Comparison of ENCODE assay signal across 1 cellular context in the genomic region with DNA sequence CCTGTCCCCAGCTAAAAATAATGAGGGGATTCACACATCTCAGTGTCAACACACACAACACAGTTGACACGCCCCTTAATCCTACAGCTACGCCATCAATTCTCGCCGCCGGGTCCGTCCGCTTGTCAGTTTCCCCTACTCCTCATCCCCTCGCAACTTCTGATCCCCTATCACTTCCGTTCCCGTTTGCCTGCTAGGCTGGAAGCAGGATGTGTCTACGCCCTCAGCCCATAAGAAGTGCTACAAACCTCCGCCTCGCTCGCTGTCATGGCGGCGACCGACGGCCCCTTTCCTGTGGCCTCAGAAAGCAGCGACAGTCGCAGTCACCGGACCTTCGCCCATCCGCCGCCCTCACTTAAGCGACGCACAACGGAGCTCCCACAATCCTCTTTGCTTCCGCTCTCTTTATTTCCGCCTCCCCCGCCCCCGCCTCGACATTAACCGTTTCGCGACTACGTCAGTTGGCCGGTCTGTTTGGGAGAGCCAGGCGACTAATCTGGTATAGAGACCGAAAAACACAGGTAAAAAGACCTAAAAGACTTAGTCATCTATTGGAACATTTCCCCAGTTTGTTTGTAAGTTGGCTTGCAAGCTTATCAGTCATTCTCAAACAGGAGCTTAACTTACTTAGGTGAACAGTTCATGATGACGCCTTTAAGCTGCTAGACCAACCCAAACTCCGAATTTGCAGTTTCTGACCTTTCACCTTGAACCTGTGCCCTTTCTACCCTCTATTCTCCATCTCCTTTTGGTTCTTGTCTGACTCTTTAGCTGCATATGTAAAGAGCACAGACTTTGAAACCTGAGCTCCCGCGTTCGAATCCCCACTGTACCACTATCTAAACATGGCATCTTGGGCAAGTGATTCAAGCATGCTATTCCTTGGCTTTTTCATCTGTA.
TF ChIP-seq lines count a peak whose summit lies in the region.

Gene SLC25A53, minus strand, starts transcription at position 380 of the 900 bp plus-strand sequence. CDS start 51,752 bp downstream, outside the sequence.

TF ChIP-seq in HepG2, 621 proteins besides CTCF, POLR2A, EP300 and RAD21 (continued from another document and continues in another):
- TF ChIP-seq, protein P1, sequence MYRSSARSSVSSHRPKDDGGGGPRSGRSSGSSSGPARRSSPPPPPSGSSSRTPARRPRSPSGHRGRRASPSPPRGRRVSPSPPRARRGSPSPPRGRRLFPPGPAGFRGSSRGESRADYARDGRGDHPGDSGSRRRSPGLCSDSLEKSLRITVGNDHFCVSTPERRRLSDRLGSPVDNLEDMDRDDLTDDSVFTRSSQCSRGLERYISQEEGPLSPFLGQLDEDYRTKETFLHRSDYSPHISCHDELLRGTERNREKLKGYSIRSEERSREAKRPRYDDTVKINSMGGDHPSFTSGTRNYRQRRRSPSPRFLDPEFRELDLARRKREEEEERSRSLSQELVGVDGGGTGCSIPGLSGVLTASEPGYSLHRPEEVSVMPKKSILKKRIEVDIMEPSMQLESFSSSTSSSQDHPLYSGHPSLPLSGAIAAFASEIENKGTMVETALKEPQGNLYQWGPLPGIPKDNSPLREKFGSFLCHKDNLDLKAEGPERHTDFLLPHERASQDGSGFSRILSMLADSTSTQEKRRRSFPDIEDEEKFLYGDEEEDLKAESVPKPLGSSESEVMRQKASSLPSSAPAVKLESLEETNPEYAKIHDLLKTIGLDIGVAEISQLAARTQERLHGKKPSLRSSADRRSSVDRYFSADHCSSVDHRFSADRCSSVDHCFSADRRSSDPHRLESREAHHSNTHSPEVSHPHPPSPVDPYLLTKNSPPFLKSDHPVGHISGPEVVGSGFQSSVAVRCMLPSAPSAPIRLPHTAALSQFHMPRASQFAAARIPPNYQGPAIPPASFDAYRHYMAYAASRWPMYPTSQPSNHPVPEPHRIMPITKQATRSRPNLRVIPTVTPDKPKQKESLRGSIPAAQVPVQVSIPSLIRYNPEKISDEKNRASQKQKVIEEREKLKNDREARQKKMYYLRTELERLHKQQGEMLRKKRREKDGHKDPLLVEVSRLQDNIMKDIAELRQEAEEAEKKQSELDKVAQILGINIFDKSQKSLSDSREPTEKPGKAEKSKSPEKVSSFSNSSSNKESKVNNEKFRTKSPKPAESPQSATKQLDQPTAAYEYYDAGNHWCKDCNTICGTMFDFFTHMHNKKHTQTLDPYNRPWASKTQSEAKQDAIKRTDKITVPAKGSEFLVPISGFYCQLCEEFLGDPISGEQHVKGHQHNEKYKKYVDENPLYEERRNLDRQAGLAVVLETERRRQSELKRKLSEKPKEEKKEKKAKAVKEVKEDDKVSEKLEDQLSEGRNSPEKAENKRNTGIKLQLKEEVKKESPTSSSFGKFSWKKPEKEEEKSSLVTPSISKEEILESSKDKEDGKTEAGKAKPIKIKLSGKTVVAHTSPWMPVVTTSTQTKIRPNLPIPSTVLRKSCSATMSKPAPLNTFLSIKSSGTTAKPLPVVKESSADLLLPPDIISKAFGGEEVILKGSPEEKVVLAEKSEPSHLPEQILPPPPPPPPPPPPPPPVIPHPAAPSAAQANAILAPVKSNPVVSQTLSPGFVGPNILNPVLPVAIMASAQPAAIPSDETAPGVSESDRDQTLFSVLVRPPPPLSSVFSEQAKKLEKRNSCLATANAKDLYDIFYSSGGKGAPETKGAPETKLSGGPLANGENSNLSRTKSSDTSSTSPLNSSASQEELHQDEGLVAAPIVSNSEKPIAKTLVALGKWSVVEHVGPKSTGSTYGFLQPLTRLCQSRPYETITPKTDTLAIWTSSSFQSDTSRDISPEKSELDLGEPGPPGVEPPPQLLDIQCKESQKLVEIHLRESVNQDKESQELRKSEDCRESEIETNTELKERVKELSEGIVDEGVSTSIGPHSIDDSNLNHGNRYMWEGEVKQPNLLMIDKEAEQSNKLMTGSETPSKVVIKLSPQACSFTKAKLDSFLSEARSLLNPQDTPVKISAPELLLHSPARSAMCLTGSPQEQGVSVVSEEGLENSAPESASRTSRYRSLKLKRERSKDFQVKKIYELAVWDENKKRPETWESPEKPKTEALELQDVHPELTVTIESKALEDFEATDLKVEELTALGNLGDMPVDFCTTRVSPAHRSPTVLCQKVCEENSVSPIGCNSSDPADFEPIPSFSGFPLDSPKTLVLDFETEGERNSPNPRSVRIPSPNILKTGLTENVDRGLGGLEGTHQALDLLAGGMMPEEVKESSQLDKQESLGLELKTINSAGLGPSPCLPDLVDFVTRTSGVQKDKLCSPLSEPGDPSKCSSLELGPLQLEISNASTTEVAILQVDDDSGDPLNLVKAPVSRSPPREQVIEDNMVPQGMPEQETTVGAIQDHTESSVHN (CRISPR knock-in tag; IDR thresholded peaks at IDR 0.05) = no peak
- TF ChIP-seq FOXM1 (CRISPR knock-in tag; IDR thresholded peaks at IDR 0.05) (no peak), MEIS2 (CRISPR knock-in tag; IDR thresholded peaks at IDR 0.05) (peak; percentile 62; the same call in 1 of the 2 replicates), THYN1 (CRISPR knock-in tag; IDR thresholded peaks at IDR 0.05; ENCODE audit: borderline replicate concordance, low read depth) (no peak), REXO4 (CRISPR knock-in tag; IDR thresholded peaks at IDR 0.05; ENCODE audit: borderline replicate concordance) (no peak), ZNF251 (CRISPR knock-in tag; IDR thresholded peaks at IDR 0.05) (no peak), SRSF1 (optimal IDR thresholded peaks at IDR 0.05; ENCODE audit: low read depth, low read length) (no peak), KDM5A (IDR thresholded peaks at IDR 0.05; ENCODE audit: borderline replicate concordance, low read length) (peak; percentile 94), POLR2AphosphoS5 (IDR thresholded peaks at IDR 0.05; ENCODE audit: low read depth, low read length) (peak; percentile 43; the same call in 1 of the 2 replicates), NFRKB (IDR thresholded peaks at IDR 0.05) (no peak), ZNF460 (CRISPR knock-in tag; IDR thresholded peaks at IDR 0.05; ENCODE audit: borderline replicate concordance) (no peak), MBD4 (IDR thresholded peaks at IDR 0.05; ENCODE audit: borderline replicate concordance, low read length) (no peak), THAP11 (CRISPR knock-in tag; IDR thresholded peaks at IDR 0.05) (peak; percentile 90), STAT5B (CRISPR knock-in tag; IDR thresholded peaks at IDR 0.05) (no peak), SETDB1 (CRISPR knock-in tag; IDR thresholded peaks at IDR 0.05; ENCODE audit: borderline replicate concordance) (no peak), STAG1 (CRISPR knock-in tag; IDR thresholded peaks at IDR 0.05) (no peak), RAD51 (IDR thresholded peaks at IDR 0.05; ENCODE audit: borderline replicate concordance) (no peak), ZSCAN9 (CRISPR knock-in tag; IDR thresholded peaks at IDR 0.05; ENCODE audit: borderline replicate concordance) (no peak), CREB3 (CRISPR knock-in tag; IDR thresholded peaks at IDR 0.05) (no peak), ZNF639 (CRISPR knock-in tag; conservative IDR thresholded peaks at IDR 0.05) (0 out of 2 replicates have a peak, but pooled peaks have one; percentile 35), ATAD3A (CRISPR knock-in tag; IDR thresholded peaks at IDR 0.05) (no peak), ZSCAN21 (CRISPR knock-in tag; IDR thresholded peaks at IDR 0.05; ENCODE audit: borderline replicate concordance) (0 out of 2 replicates have a peak, but pooled peaks have one; percentile 56), ZNF724P (CRISPR knock-in tag; IDR thresholded peaks at IDR 0.05; ENCODE audit: borderline replicate concordance) (no peak), REST (IDR thresholded peaks at IDR 0.05; ENCODE audit: borderline replicate concordance in 1 of 2, low read depth in 1 of 2, low read length in 2 of 2) (no peak; a peak in 1 of 4 replicates), EED (CRISPR knock-in tag; IDR thresholded peaks at IDR 0.05) (no peak), SIN3A (IDR thresholded peaks at IDR 0.05; ENCODE audit: borderline replicate concordance, low read depth, low read length) (0 out of 2 replicates have a peak, but pooled peaks have one; percentile 30), NR2F1 (CRISPR knock-in tag; IDR thresholded peaks at IDR 0.05) (peak in 1 of 2 experiments; percentile 24; a peak in 1 of 4 replicates), ZNF850 (CRISPR knock-in tag; conservative IDR thresholded peaks at IDR 0.05) (no peak), POGK (CRISPR knock-in tag; conservative IDR thresholded peaks at IDR 0.05) (peak; percentile 65)
- TF ChIP-seq, protein P2, sequence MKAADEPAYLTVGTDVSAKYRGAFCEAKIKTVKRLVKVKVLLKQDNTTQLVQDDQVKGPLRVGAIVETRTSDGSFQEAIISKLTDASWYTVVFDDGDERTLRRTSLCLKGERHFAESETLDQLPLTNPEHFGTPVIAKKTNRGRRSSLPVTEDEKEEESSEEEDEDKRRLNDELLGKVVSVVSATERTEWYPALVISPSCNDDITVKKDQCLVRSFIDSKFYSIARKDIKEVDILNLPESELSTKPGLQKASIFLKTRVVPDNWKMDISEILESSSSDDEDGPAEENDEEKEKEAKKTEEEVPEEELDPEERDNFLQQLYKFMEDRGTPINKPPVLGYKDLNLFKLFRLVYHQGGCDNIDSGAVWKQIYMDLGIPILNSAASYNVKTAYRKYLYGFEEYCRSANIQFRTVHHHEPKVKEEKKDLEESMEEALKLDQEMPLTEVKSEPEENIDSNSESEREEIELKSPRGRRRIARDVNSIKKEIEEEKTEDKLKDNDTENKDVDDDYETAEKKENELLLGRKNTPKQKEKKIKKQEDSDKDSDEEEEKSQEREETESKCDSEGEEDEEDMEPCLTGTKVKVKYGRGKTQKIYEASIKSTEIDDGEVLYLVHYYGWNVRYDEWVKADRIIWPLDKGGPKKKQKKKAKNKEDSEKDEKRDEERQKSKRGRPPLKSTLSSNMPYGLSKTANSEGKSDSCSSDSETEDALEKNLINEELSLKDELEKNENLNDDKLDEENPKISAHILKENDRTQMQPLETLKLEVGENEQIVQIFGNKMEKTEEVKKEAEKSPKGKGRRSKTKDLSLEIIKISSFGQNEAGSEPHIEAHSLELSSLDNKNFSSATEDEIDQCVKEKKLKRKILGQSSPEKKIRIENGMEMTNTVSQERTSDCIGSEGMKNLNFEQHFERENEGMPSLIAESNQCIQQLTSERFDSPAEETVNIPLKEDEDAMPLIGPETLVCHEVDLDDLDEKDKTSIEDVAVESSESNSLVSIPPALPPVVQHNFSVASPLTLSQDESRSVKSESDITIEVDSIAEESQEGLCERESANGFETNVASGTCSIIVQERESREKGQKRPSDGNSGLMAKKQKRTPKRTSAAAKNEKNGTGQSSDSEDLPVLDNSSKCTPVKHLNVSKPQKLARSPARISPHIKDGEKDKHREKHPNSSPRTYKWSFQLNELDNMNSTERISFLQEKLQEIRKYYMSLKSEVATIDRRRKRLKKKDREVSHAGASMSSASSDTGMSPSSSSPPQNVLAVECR (CRISPR knock-in tag; IDR thresholded peaks at IDR 0.05; ENCODE audit: borderline replicate concordance) = peak; percentile 83; the same call in 1 of the 2 replicates
- TF ChIP-seq, protein P3, sequence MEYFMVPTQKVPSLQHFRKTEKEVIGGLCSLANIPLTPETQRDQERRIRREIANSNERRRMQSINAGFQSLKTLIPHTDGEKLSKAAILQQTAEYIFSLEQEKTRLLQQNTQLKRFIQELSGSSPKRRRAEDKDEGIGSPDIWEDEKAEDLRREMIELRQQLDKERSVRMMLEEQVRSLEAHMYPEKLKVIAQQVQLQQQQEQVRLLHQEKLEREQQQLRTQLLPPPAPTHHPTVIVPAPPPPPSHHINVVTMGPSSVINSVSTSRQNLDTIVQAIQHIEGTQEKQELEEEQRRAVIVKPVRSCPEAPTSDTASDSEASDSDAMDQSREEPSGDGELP (IDR thresholded peaks at IDR 0.05; ENCODE audit: borderline replicate concordance, low read depth) = no peak; the same call in 1 of the 2 replicates
